In the genomic region with DNA sequence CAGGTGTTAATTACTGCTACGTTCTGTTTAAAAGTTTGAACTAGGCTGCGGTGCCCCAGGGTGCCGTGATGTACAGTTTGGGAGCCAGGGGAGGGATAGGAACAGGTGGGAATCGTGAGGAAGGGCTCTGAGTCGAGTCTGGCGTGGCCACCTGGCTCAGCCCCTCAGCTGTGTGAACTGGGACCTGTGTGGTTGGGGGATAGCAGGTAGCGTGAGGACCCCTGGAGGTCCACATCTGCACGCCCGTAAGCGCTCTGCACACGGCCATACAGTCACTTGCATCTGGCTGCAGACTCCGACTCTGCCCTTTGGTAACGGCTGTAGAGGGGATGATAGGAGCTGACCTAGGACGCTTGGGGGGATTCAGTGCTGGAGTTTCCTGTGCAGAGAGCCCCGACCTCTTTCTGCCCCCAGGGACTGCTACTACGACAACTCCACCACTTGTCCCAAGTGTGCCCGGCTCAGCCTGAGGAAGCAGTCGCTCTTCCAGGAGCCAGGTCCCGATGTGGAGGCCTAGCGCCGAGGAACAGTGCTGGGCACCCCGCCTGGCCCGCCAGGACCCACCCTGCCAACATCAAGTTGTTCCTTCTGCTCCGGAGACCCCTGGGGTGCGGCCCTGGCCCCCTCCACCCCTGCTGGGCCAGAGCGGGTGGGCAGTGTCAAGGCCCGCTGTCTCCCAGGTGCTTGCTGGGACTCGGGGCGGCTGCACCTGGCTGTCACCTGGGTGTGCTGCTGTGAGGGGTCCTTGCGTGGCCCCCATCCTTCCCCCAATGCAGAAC, we compare ENCODE assay signal across 27 cellular contexts. TPM values are rescaled to one million over a fixed set of nuclear protein-coding genes. Genes with fewer than 3 reads are reported as not detected.
"Had no signal": no experiment of that assay in that cellular context is flagged by ENCODE, and none has a peak within 500 bp of the region (broad histone marks: within the 10 kb centered on the region; RNA-seq: fewer than 3 reads in every experiment).

No MANE protein-coding gene starts in this region.

- ATAC-seq: activated CD8-positive, alpha-beta memory T cell treated with anti-CD3 and anti-CD28 coated beads, Interleukin-2, amount 10 ng/mL, durations not matched to agents 7 days and 5 days; activated CD8-positive, alpha-beta T cell treated with anti-CD3 and anti-CD28 coated beads, Interleukin-2, amount 10 ng/mL, durations not matched to agents 7 days and 5 days; T-helper 17 cell; WTC11 had no signal

- H3K4me3 Mint-ChIP-seq: activated CD8-positive, alpha-beta memory T cell treated with anti-CD3 and anti-CD28 coated beads, Interleukin-2, amount 10 ng/mL, durations not matched to agents 7 days and 5 days; activated CD8-positive, alpha-beta T cell treated with anti-CD3 and anti-CD28 coated beads, Interleukin-2, amount 10 ng/mL, durations not matched to agents 7 days and 5 days; activated naive CD4-positive, alpha-beta T cell treated with anti-CD3 and anti-CD28 coated beads, Interleukin-2, amount 50 U/mL, for 24 hours; activated T-cell treated with anti-CD3 and anti-CD28 coated beads, Interleukin-2, amount 50 U/mL, for 24 hours; activated T-helper 1 cell treated with anti-CD3 and anti-CD28 coated beads, Interleukin-12 subunit alpha, Interleukin-12 subunit beta, Interleukin-2, Interleukin-4 antibody, amounts not matched to agents 30 ng/mL and 10 ng/mL and 1 ng/mL, durations not matched to agents 14 hours and 24 hours and 36 hours; T-helper 17 cell; WTC11 had no signal

- H3K4me1 Mint-ChIP-seq: WTC11 had no signal

- H3K4me3 ChIP-seq: Peyer's patch had no signal

- H3K27me3 Mint-ChIP-seq: activated CD8-positive, alpha-beta memory T cell treated with anti-CD3 and anti-CD28 coated beads, Interleukin-2, amount 10 ng/mL, durations not matched to agents 7 days and 5 days; activated naive CD4-positive, alpha-beta T cell treated with anti-CD3 and anti-CD28 coated beads, Interleukin-2, amount 50 U/mL, for 24 hours; activated T-cell treated with anti-CD3 and anti-CD28 coated beads, Interleukin-2, amount 50 U/mL, for 24 hours; IgD-negative memory B cell; T-helper 17 cell had no signal

- H3K9me3 Mint-ChIP-seq: activated naive CD4-positive, alpha-beta T cell treated with anti-CD3 and anti-CD28 coated beads, Interleukin-2, amount 50 U/mL, for 24 hours; IgD-negative memory B cell had no signal

- H3K27ac Mint-ChIP-seq: activated CD8-positive, alpha-beta memory T cell treated with anti-CD3 and anti-CD28 coated beads, Interleukin-2, amount 10 ng/mL, durations not matched to agents 7 days and 5 days; activated CD8-positive, alpha-beta T cell treated with anti-CD3 and anti-CD28 coated beads, Interleukin-2, amount 10 ng/mL, durations not matched to agents 7 days and 5 days; activated naive CD4-positive, alpha-beta T cell treated with anti-CD3 and anti-CD28 coated beads, Interleukin-2, amount 50 U/mL, for 24 hours; activated T-cell treated with anti-CD3 and anti-CD28 coated beads, Interleukin-2, amount 50 U/mL, for 24 hours; activated T-helper 1 cell treated with anti-CD3 and anti-CD28 coated beads, Interleukin-12 subunit alpha, Interleukin-12 subunit beta, Interleukin-2, Interleukin-4 antibody, amounts not matched to agents 30 ng/mL and 10 ng/mL and 1 ng/mL, durations not matched to agents 14 hours and 24 hours and 36 hours; IgD-negative memory B cell; T-helper 17 cell; WTC11 had no signal

- H3K27ac ChIP-seq: Peyer's patch had no signal

- H3K9me3 ChIP-seq: Peyer's patch had no signal

- H3K27me3 ChIP-seq: Peyer's patch had no signal

- DNase-seq: activated CD4-positive, alpha-beta T cell treated with anti-CD3 and anti-CD28 coated beads for 48 hours; activated CD4-positive, alpha-beta T cell treated with anti-CD3 and anti-CD28 coated beads, Interleukin-2, amount 50 U/mL, for 4 hours; activated CD4-positive, CD25-positive, alpha-beta regulatory T cell treated with anti-CD3 and anti-CD28 coated beads, Interleukin-2, amount 50 U/mL, for 72 hours; activated CD8-positive, alpha-beta memory T cell treated with anti-CD3 and anti-CD28 coated beads, Interleukin-2, amount 10 ng/mL, durations not matched to agents 7 days and 5 days; activated CD8-positive, alpha-beta T cell treated with anti-CD3 and anti-CD28 coated beads, Interleukin-2, amount 10 ng/mL, durations not matched to agents 7 days and 5 days; activated effector memory CD4-positive, alpha-beta T cell treated with Interleukin-2 at 50 U/mL for 16 hours; activated naive CD4-positive, alpha-beta T cell; activated T-cell treated with anti-CD3 and anti-CD28 coated beads, Interleukin-2, amount 50 U/mL, for 24 hours; aorta; KG1; NCI-H1048; NCI-H1417; NCI-H2029; NCI-H2107; NCI-H2171 treated with DMSO at 0.1 percent for 48 hours; NCI-H226; NCI-H510A; NCI-H69; NK-92 treated with Interleukin-12 subunit alpha and Interleukin-12 subunit beta, amount 100 ng/mL, for 24 hours; Peyer's patch; SIG-M5; T-helper 17 cell; T-helper 9 cell had no signal

- H3K4me1 ChIP-seq: Peyer's patch had no signal

RNA-seq across cellular contexts. Expression of a gene that starts 53.6 kb away (rescaled TPM):
- total RNA-seq: activated CD8-positive, alpha-beta memory T cell treated with anti-CD3 and anti-CD28 coated beads, Interleukin-2, amount 10 ng/mL, durations not matched to agents 7 days and 5 days had no signal
